16 cellular contexts compared by ENCODE assay signal in the genomic region with DNA sequence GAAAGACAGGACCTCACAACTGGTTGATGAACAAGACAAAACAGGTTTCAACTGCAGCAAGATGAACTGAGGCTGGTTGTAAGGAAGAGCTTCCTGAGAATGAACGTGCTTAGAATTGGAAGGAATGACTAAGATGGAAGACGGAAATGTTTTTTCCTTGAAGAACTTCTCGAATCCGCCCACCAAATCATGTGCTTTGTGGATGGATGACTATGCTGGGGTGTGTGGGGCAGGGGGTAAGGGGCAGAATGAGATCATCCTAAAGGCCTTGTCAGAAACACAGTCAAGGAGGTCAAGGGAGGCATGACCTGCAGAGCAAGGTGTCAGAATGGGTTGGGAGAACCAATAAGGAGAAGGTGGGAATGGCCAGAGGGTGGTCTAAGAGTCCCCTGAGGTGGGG.
A peak's percentile ranks its signal among the peaks of the same experiment; 100 is the strongest.
DNase-seq lines count a peak whose midpoint lies in the region; ATAC-seq and TF ChIP-seq lines count a peak whose summit lies in the region.
"Had no signal": no experiment of that assay in that cellular context is flagged by ENCODE, and none has a peak within 500 bp of the region (broad histone marks: within the 10 kb centered on the region; RNA-seq: fewer than 3 reads in every experiment).

No MANE protein-coding gene starts in this region.

- H3K27ac ChIP-seq in RWPE2 (ENCODE audit: poor library complexity, severe bottlenecking): no peak overlapping the region
- H3K27ac ChIP-seq in esophagus muscularis mucosa (replicated peaks in 1 of 4): peak overlapping the region; percentile 89 to 98 (median 97)
- peak overlapping the region; percentile 82 for H3K27ac ChIP-seq in rectal smooth muscle tissue (ENCODE audit: low read depth, low read length)
- H3K27ac ChIP-seq: colonic mucosa had no signal

- H3K36me3 ChIP-seq in RWPE2 (ENCODE audit: low read depth) (peaks cover 100% of the 10 kb centered on the region), esophagus muscularis mucosa (peaks cover 36 to 92% (median 90%) of the 10 kb centered on the region in 4 donors), rectal smooth muscle tissue (ENCODE audit: control insufficient read depth, insufficient read depth, low read length) (peaks cover 42% of the 10 kb centered on the region)

- TF ChIP-seq POLR2A in esophagus muscularis mucosa (IDR thresholded peaks at IDR 0.05; ENCODE audit: low read depth): no peak

- ATAC-seq in RWPE2 (ENCODE audit: low read depth): peak; percentile 3; the same call in 1 of the 3 replicates
- ATAC-seq in HG02798 (IDR thresholded peaks at IDR 0.05; ENCODE audit: poor library complexity, unreplicated experiment): no peak

- H3K4me3 ChIP-seq in RWPE2 (ENCODE audit: severe bottlenecking) (no peak overlapping the region), esophagus muscularis mucosa (no peak overlapping the region), rectal smooth muscle tissue (ENCODE audit: low read length) (no peak overlapping the region)
- H3K4me3 ChIP-seq: colonic mucosa, MG63 had no signal

- TF ChIP-seq EP300 in esophagus muscularis mucosa (IDR thresholded peaks at IDR 0.05): no peak

- no peaks in the 10 kb centered on the region for H3K27me3 ChIP-seq in RWPE2 (ENCODE audit: insufficient read depth, poor library complexity, severe bottlenecking)
- no peaks in the 10 kb centered on the region for H3K27me3 ChIP-seq in esophagus muscularis mucosa
- H3K27me3 ChIP-seq in rectal smooth muscle tissue (ENCODE audit: control insufficient read depth, insufficient read depth, low read length): no peaks in the 10 kb centered on the region
- H3K27me3 ChIP-seq: colonic mucosa, MG63 had no signal

- TF ChIP-seq CTCF in RWPE2 (IDR thresholded peaks at IDR 0.05; ENCODE audit: poor library complexity, severe bottlenecking): no peak
- no peak for TF ChIP-seq CTCF in esophagus muscularis mucosa (IDR thresholded peaks at IDR 0.05)

- H3K4me1 ChIP-seq in RWPE2 (ENCODE audit: insufficient read depth, poor library complexity, severe bottlenecking) (no peaks in the 10 kb centered on the region), esophagus muscularis mucosa (peaks cover 4 to 91% (median 80%) of the 10 kb centered on the region in 4 donors), rectal smooth muscle tissue (ENCODE audit: control insufficient read depth, insufficient read depth, low read length) (peaks cover 32% of the 10 kb centered on the region)
- H3K4me1 ChIP-seq: colonic mucosa had no signal

- H3K9me3 ChIP-seq in RWPE2 (ENCODE audit: severe bottlenecking) (no peaks in the 10 kb centered on the region), esophagus muscularis mucosa (no peaks in the 10 kb centered on the region)
- H3K9me3 ChIP-seq: colonic mucosa, MG63, SK-N-SH had no signal

- peak; percentile 64 for DNase-seq in EH (ENCODE audit: low read depth)
- DNase-seq in RWPE2 (ENCODE audit: low spot score): no peak
- no peak for DNase-seq in esophagus muscularis mucosa (ENCODE audit: extremely low spot score)
- DNase-seq in stimulated activated CD4-positive, alpha-beta T cell treated with anti-CD3 and anti-CD28 coated beads, Interleukin-4, amount 100 ng/mL, for 1 hour: no peak
- no peak for DNase-seq in anterior cingulate cortex (lab: John Stamatoyannopoulos, UW)
- DNase-seq in NCI-H187 (lab: John Stamatoyannopoulos, UW): no peak
- DNase-seq: activated CD8-positive, alpha-beta memory T cell treated with anti-CD3 and anti-CD28 coated beads for 24 hours; activated naive CD4-positive, alpha-beta T cell; colonic mucosa; DMS79 treated with DMSO at 0.1 percent for 48 hours; foreskin melanocyte; mesendoderm; MG63; SK-N-SH had no signal

- H3K9ac ChIP-seq in rectal smooth muscle tissue (ENCODE audit: low read length): no peak overlapping the region
- H3K9ac ChIP-seq: SK-N-SH had no signal

- 67% methylated on average over 4 of the region's 4 CpGs for WGBS in esophagus muscularis mucosa

- intact Hi-C loops in esophagus muscularis mucosa (cut with DNase I): no loop called here
